Comparison of ENCODE assay signal across 11 cellular contexts in genomic region chr20:63274381-63275228, GRCh38. TPM values are rescaled to one million over a fixed set of nuclear protein-coding genes. Genes with fewer than 3 reads are reported as not detected.
A peak's percentile ranks its signal among the peaks of the same experiment; 100 is the strongest.
DNase-seq lines count a peak whose midpoint lies in the region; ATAC-seq, FAIRE-seq and TF ChIP-seq lines count a peak whose summit lies in the region.
"Had no signal": no experiment of that assay in that cellular context is flagged by ENCODE, and none has a peak within 500 bp of the region (broad histone marks: within the 10 kb centered on the region; RNA-seq: fewer than 3 reads in every experiment).

No MANE protein-coding gene starts in this region.

- peak overlapping the region; percentile 19 for H3K27ac Mint-ChIP-seq in activated T-cell treated with anti-CD3 and anti-CD28 coated beads, Interleukin-2, amount 50 U/mL, for 72 hours
- H3K27ac Mint-ChIP-seq in stimulated activated memory B cell treated with anti-CD40 and anti-IgM and Interleukin-4, amounts not matched to agents 10 μg/mL and 1 μg/mL and 100 μg/mL, for 72 hours: peak overlapping the region; percentile 19

- DNase-seq in activated T-cell treated with anti-CD3 and anti-CD28 coated beads, Interleukin-2, amount 50 U/mL, for 72 hours: no peak
- DNase-seq in activated T-cell treated with anti-CD3 and anti-CD28 coated beads, Interleukin-2, amount 50 U/mL, for 1 hour: no peak
- DNase-seq in choroid plexus epithelial cell (ENCODE audit: low read depth) (peak; percentile 42), COLO668 (lab: John Stamatoyannopoulos, UW; ENCODE audit: unreplicated experiment) (no peak), GM12892 (ENCODE audit: insufficient read length) (no peak)
- DNase-seq: NCI-H1436 treated with DMSO at 0.1 percent for 48 hours; stimulated activated CD4-positive, alpha-beta T cell treated with anti-CD3 and anti-CD28 coated beads, Interleukin-15, amount 100 ng/mL, for 24 hours had no signal

- H3K27me3 Mint-ChIP-seq in activated T-cell treated with anti-CD3 and anti-CD28 coated beads, Interleukin-2, amount 50 U/mL, for 72 hours (ENCODE audit: low read depth): no peaks in the 10 kb centered on the region
- no peaks in the 10 kb centered on the region for H3K27me3 Mint-ChIP-seq in stimulated activated memory B cell treated with anti-CD40 and anti-IgM and Interleukin-4, amounts not matched to agents 10 μg/mL and 1 μg/mL and 100 μg/mL, for 72 hours

- no peaks in the 10 kb centered on the region for H3K9me3 Mint-ChIP-seq in activated T-cell treated with anti-CD3 and anti-CD28 coated beads, Interleukin-2, amount 50 U/mL, for 72 hours
- H3K9me3 Mint-ChIP-seq in stimulated activated memory B cell treated with anti-CD40 and anti-IgM and Interleukin-4, amounts not matched to agents 10 μg/mL and 1 μg/mL and 100 μg/mL, for 72 hours: no peaks in the 10 kb centered on the region

- no peak for TF ChIP-seq POLR2A in GM12892 (IDR thresholded peaks at IDR 0.05; ENCODE audit: low read depth, low read length)

- peaks cover 25% of the 10 kb centered on the region for H3K4me1 Mint-ChIP-seq in activated T-cell treated with anti-CD3 and anti-CD28 coated beads, Interleukin-2, amount 50 U/mL, for 72 hours (ENCODE audit: low read depth)
- H3K4me1 Mint-ChIP-seq in stimulated activated memory B cell treated with anti-CD40 and anti-IgM and Interleukin-4, amounts not matched to agents 10 μg/mL and 1 μg/mL and 100 μg/mL, for 72 hours: peaks cover 38% of the 10 kb centered on the region

- H3K4me3 ChIP-seq in choroid plexus epithelial cell (ENCODE audit: low read depth, low read length): peak overlapping the region; percentile 19

- peak overlapping the region; percentile 29 to 51 for H3K4me3 Mint-ChIP-seq in activated T-cell treated with anti-CD3 and anti-CD28 coated beads, Interleukin-2, amount 50 U/mL, for 72 hours
- peak overlapping the region; percentile 26 for H3K4me3 Mint-ChIP-seq in stimulated activated memory B cell treated with anti-CD40 and anti-IgM and Interleukin-4, amounts not matched to agents 10 μg/mL and 1 μg/mL and 100 μg/mL, for 72 hours

- ATAC-seq in activated T-cell treated with anti-CD3 and anti-CD28 coated beads, Interleukin-2, amount 50 U/mL, for 72 hours (replicated peaks in 1 of 2): no peak
- ATAC-seq in stimulated activated memory B cell treated with anti-CD40 and anti-IgM and Interleukin-4, amounts not matched to agents 10 μg/mL and 1 μg/mL and 100 μg/mL, for 72 hours: no peak

- FAIRE-seq in GM12892 (lab: Jason Lieb, UNC): no peak

- H3K36me3 Mint-ChIP-seq in activated T-cell treated with anti-CD3 and anti-CD28 coated beads, Interleukin-2, amount 50 U/mL, for 72 hours (ENCODE audit: insufficient read depth in 2 of 2): peaks cover 0 to 2% of the 10 kb centered on the region in 2 donors
- H3K36me3 Mint-ChIP-seq in stimulated activated memory B cell treated with anti-CD40 and anti-IgM and Interleukin-4, amounts not matched to agents 10 μg/mL and 1 μg/mL and 100 μg/mL, for 72 hours: peaks cover 24% of the 10 kb centered on the region

- no peak for TF ChIP-seq CTCF in choroid plexus epithelial cell (conservative IDR thresholded peaks at IDR 0.05; ENCODE audit: low read depth, low read length)

RNA-seq across cellular contexts. Expression of gene ARFGAP1, which starts 2.0 kb away (rescaled TPM):
- 10 to 100 TPM; 75.8 to 76.6 TPM for total RNA-seq in activated T-cell treated with anti-CD3 and anti-CD28 coated beads, Interleukin-2, amount 50 U/mL, for 72 hours
- 23.9 TPM for polyA plus RNA-seq in GM12892 (2012; ENCODE audit: missing spikeins)

RNA-seq across cellular contexts. Expression of gene COL20A1, which starts 18.4 kb away (rescaled TPM):
- total RNA-seq in activated T-cell treated with anti-CD3 and anti-CD28 coated beads, Interleukin-2, amount 50 U/mL, for 72 hours: under 1 TPM; 0.50 to 0.58 TPM
- polyA plus RNA-seq in GM12892 (2012; ENCODE audit: missing spikeins): not detected
- total RNA-seq: cardiac muscle cell; T-helper 2 cell treated with Interferon-gamma antibody and Interleukin-4, amounts not matched to agents 100 ng/mL and 5 ng/mL, for 36 hours had no signal
- polyA plus RNA-seq: BJ had no signal

RNA-seq across cellular contexts. Expression of gene NKAIN4, which starts 20.3 kb away (rescaled TPM):
- total RNA-seq in activated T-cell treated with anti-CD3 and anti-CD28 coated beads, Interleukin-2, amount 50 U/mL, for 72 hours: not detected
- polyA plus RNA-seq in GM12892 (2012; ENCODE audit: missing spikeins): not detected
- total RNA-seq: cardiac muscle cell; T-helper 2 cell treated with Interferon-gamma antibody and Interleukin-4, amounts not matched to agents 100 ng/mL and 5 ng/mL, for 36 hours had no signal
- polyA plus RNA-seq: BJ, cardiac muscle cell had no signal

RNA-seq across cellular contexts. Expression of gene BIRC7, which starts 38.9 kb away (rescaled TPM):
- under 1 TPM in 1 of 2 donors, not detected in 1; 0.74 TPM for total RNA-seq in activated T-cell treated with anti-CD3 and anti-CD28 coated beads, Interleukin-2, amount 50 U/mL, for 72 hours
- polyA plus RNA-seq in GM12892 (2012; ENCODE audit: missing spikeins): 1.1 TPM
- total RNA-seq: T-helper 2 cell treated with Interferon-gamma antibody and Interleukin-4, amounts not matched to agents 100 ng/mL and 5 ng/mL, for 36 hours had no signal
- polyA plus RNA-seq: BJ, cardiac muscle cell had no signal

RNA-seq across cellular contexts. Expression of gene YTHDF1, which starts 58.7 kb away (rescaled TPM):
- 10 to 100 TPM; 39.1 to 43.2 TPM for total RNA-seq in activated T-cell treated with anti-CD3 and anti-CD28 coated beads, Interleukin-2, amount 50 U/mL, for 72 hours
- polyA plus RNA-seq in GM12892 (2012; ENCODE audit: missing spikeins): 15.6 TPM
